17 cellular contexts compared by ENCODE assay signal in the genomic region with DNA sequence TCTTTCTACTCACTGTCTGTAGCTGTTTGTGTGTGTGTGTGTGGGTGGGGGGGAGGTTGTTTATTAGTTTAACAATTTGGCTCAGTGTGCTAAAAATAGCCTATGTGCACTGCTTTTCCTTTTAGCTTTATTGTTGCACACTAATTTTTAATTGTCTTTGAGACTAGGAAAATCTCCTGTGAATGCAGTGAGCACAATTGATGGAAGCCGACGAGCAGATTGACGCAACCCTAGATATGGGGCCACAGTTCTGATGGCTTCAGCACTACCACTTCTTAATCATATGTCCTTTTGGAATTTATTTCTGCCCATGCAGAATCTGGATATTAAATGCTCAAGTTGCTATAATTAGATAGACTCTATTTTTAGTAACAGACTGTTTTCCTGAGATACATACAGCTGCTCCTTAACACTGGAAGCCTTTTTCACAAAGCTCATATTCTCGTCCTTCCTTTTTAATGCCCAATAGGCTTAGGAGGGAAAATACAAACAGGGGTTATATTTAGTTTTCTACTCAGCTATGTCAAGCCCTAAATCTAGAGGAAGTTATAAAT.
DNase-seq lines count a peak whose midpoint lies in the region; ATAC-seq and TF ChIP-seq lines count a peak whose summit lies in the region.
"Had no signal": no experiment of that assay in that cellular context is flagged by ENCODE, and none has a peak within 500 bp of the region (broad histone marks: within the 10 kb centered on the region; RNA-seq: fewer than 3 reads in every experiment).

No MANE protein-coding gene starts in this region.

- H2AFZ ChIP-seq in Loucy (ENCODE audit: low read length): no peak overlapping the region

- H3K27me3 ChIP-seq in Loucy (ENCODE audit: insufficient read depth, low read length, poor library complexity, severe bottlenecking) (no peaks in the 10 kb centered on the region), skeletal muscle satellite cell (ENCODE audit: control insufficient read depth, insufficient read depth, low read length) (no peaks in the 10 kb centered on the region)
- H3K27me3 ChIP-seq: breast epithelium, tibial nerve had no signal

- H3K4me1 Mint-ChIP-seq in chondrocyte (ENCODE audit: low read depth) (peaks cover 17% of the 10 kb centered on the region), MCF 10A (ENCODE audit: insufficient read depth, unreplicated experiment) (peaks cover under 1% of the 10 kb centered on the region)

- POLR2A ChIA-PET in MCF 10A (lab: Yijun Ruan, JAX): interaction anchor here (0.7 kb wide), 1 partner anchor 255 kb away, joined by 3 read pairs; no protein-coding TSS in a partner anchor

- no peaks in the 10 kb centered on the region for H3K36me3 ChIP-seq in Loucy (ENCODE audit: insufficient read depth, low read length)
- no peaks in the 10 kb centered on the region for H3K36me3 ChIP-seq in skeletal muscle satellite cell (ENCODE audit: insufficient read depth, low read length)
- H3K36me3 ChIP-seq: breast epithelium, spleen, tibial nerve had no signal

- H3K9me3 Mint-ChIP-seq in chondrocyte (ENCODE audit: low read depth) (peaks cover 3% of the 10 kb centered on the region), MCF 10A (ENCODE audit: unreplicated experiment) (peaks cover 1% of the 10 kb centered on the region)

- H3K79me2 ChIP-seq in Loucy (ENCODE audit: insufficient read depth, low read length): no peaks in the 10 kb centered on the region

- TF ChIP-seq CTCF in Loucy (conservative IDR thresholded peaks at IDR 0.05; ENCODE audit: low read length): no peak
- TF ChIP-seq CTCF in chondrocyte (IDR thresholded peaks at IDR 0.05): no peak
- no peak for TF ChIP-seq CTCF in MCF 10A (IDR thresholded peaks at IDR 0.05; ENCODE audit: unreplicated experiment)

- peaks cover 1% of the 10 kb centered on the region for H3K36me3 Mint-ChIP-seq in chondrocyte (ENCODE audit: low read depth)
- no peaks in the 10 kb centered on the region for H3K36me3 Mint-ChIP-seq in MCF 10A (ENCODE audit: insufficient read depth, unreplicated experiment)

- H3K4me1 ChIP-seq in Loucy (ENCODE audit: insufficient read depth, low read length, poor library complexity, severe bottlenecking) (peaks cover 36% of the 10 kb centered on the region), skeletal muscle satellite cell (ENCODE audit: control insufficient read depth, insufficient read depth, low read length) (peaks cover 16% of the 10 kb centered on the region)
- H3K4me1 ChIP-seq: breast epithelium had no signal

- CTCF ChIA-PET in MCF 10A (lab: Yijun Ruan, JAX): interaction anchor here (0.6 to 1.0 kb wide), 2 partner anchors 11 to 108 kb away, joined by 3 read pairs; no protein-coding TSS in a partner anchor

- intact Hi-C loops in MCF 10A (cut with micrococcal nuclease): no loop called here

- H3K27ac Mint-ChIP-seq in chondrocyte (ENCODE audit: unreplicated experiment) (peak overlapping the region; percentile 69), MCF 10A (ENCODE audit: low read depth, unreplicated experiment) (no peak overlapping the region)

- BruUV-seq in MCF 10A (replicated peaks; lab: Mats Ljungman, UMichigan): no TSS peak

- H3F3A ChIP-seq in Loucy (ENCODE audit: low read depth): peaks cover 15% of the 10 kb centered on the region

- H3K27me3 Mint-ChIP-seq in chondrocyte (ENCODE audit: low read depth) (no peaks in the 10 kb centered on the region), MCF 10A (ENCODE audit: insufficient read depth, unreplicated experiment) (no peaks in the 10 kb centered on the region)

- peak overlapping the region; percentile 3 for H3K4me3 ChIP-seq in Loucy (ENCODE audit: low read length, poor library complexity, severe bottlenecking)
- no peak overlapping the region for H3K4me3 ChIP-seq in skeletal muscle satellite cell (ENCODE audit: low read length)
- H3K4me3 ChIP-seq: breast epithelium, spleen, tibial nerve had no signal

- H3K4me3 Mint-ChIP-seq in chondrocyte (ENCODE audit: unreplicated experiment): no peak overlapping the region
- no peak overlapping the region for H3K4me3 Mint-ChIP-seq in MCF 10A (ENCODE audit: unreplicated experiment)

- H4K20me1 ChIP-seq in Loucy (ENCODE audit: insufficient read depth, low read length, poor library complexity, severe bottlenecking): no peaks in the 10 kb centered on the region

- no peak for DNase-seq in chondrocyte (ENCODE audit: low spot score)
- peak; percentile 36 for DNase-seq in left kidney (ENCODE audit: low read depth, low spot score)
- DNase-seq in MCF 10A (ENCODE audit: unreplicated experiment): no peak
- no peak for DNase-seq in superior temporal gyrus (ENCODE audit: extremely low spot score)
- DNase-seq in iPS-NIHi7 (ENCODE audit: extremely low spot score): no peak
- DNase-seq: activated CD4-positive, alpha-beta T cell treated with anti-CD3 and anti-CD28 coated beads for 48 hours; activated naive CD4-positive, alpha-beta T cell treated with Interleukin-2 at 50 U/mL for 16 hours; AML-193; NCI-H526; OCI-M1; spleen had no signal

- peak overlapping the region; percentile 38 for H3K4me2 ChIP-seq in Loucy (ENCODE audit: low read depth, low read length, poor library complexity, severe bottlenecking)
- H3K4me2 ChIP-seq in skeletal muscle satellite cell (ENCODE audit: low read length): peak overlapping the region; percentile 2

- no peak overlapping the region for H3K9ac ChIP-seq in Loucy (ENCODE audit: low read depth, low read length, poor library complexity, severe bottlenecking)
- peak overlapping the region; percentile 30 for H3K9ac ChIP-seq in skeletal muscle satellite cell (ENCODE audit: low read depth, low read length)

- H3K9me3 ChIP-seq in Loucy (ENCODE audit: insufficient read depth, low read depth, low read length): no peaks in the 10 kb centered on the region
- no peaks in the 10 kb centered on the region for H3K9me3 ChIP-seq in skeletal muscle satellite cell (replicated peaks; ENCODE audit: low read length)
- H3K9me3 ChIP-seq: breast epithelium had no signal

- ATAC-seq in HG03280 (IDR thresholded peaks at IDR 0.05; ENCODE audit: unreplicated experiment): no peak
- ATAC-seq: esophagus mucosa had no signal

- H3K9me2 ChIP-seq in Loucy (replicated peaks; ENCODE audit: low read depth, low read length): no peaks in the 10 kb centered on the region
